ENCODE assay signal across 13 cellular contexts in genomic region chr12:122873540-122873939, GRCh38. TPM values are rescaled to one million over a fixed set of nuclear protein-coding genes. Genes with fewer than 3 reads are reported as not detected.
DNase-seq lines count a peak whose midpoint lies in the region; ATAC-seq lines count a peak whose summit lies in the region.
"Had no signal": no experiment of that assay in that cellular context is flagged by ENCODE, and none has a peak within 500 bp of the region (broad histone marks: within the 10 kb centered on the region; RNA-seq: fewer than 3 reads in every experiment).

No MANE protein-coding gene starts in this region.

- H3K4me1 Mint-ChIP-seq in activated T-cell treated with anti-CD3 and anti-CD28 coated beads, Interleukin-2, amount 50 U/mL, for 72 hours (ENCODE audit: low read depth), result peaks cover 76% of the 10 kb centered on the region
- peaks cover 89% of the 10 kb centered on the region for H3K4me1 Mint-ChIP-seq in activated T-cell treated with anti-CD3 and anti-CD28 coated beads, Interleukin-2, amount 50 U/mL, for 4 hours (ENCODE audit: low read depth)
- peaks cover 59% of the 10 kb centered on the region for H3K4me1 Mint-ChIP-seq in activated naive CD8-positive, alpha-beta T cell treated with anti-CD3 and anti-CD28 coated beads, Interleukin-2, amount 10 ng/mL, durations not matched to agents 7 days and 5 days

- no peak overlapping the region for H3K23ac ChIP-seq in mesenchymal stem cell (ENCODE audit: low read length in 2 of 2)

- over 99% methylated on average over 3 of the region's 4 CpGs for WGBS in mesenchymal stem cell

- H3K4ac ChIP-seq in mesenchymal stem cell (ENCODE audit: low read depth in 1 of 2, low read length in 2 of 2), result no peak overlapping the region

- no peaks in the 10 kb centered on the region for H3K9me3 Mint-ChIP-seq in activated T-cell treated with anti-CD3 and anti-CD28 coated beads, Interleukin-2, amount 50 U/mL, for 72 hours
- H3K9me3 Mint-ChIP-seq in activated T-cell treated with anti-CD3 and anti-CD28 coated beads, Interleukin-2, amount 50 U/mL, for 4 hours, result no peaks in the 10 kb centered on the region
- H3K9me3 Mint-ChIP-seq in activated naive CD8-positive, alpha-beta T cell treated with anti-CD3 and anti-CD28 coated beads, Interleukin-2, amount 10 ng/mL, durations not matched to agents 7 days and 5 days, result no peaks in the 10 kb centered on the region
- H3K9me3 Mint-ChIP-seq: neural progenitor cell had no signal

- H3K27ac ChIP-seq in mesenchymal stem cell (ENCODE audit: low read length, poor library complexity, severe bottlenecking), result no peak overlapping the region
- peak overlapping the region; percentile 62 for H3K27ac ChIP-seq in substantia nigra (ENCODE audit: low read depth, low read length, poor library complexity, severe bottlenecking)
- H3K27ac ChIP-seq: neural progenitor cell had no signal

- no peaks in the 10 kb centered on the region for H3K9me3 ChIP-seq in mesenchymal stem cell (ENCODE audit: control insufficient read depth, low read length)

- no peak overlapping the region for H2BK5ac ChIP-seq in mesenchymal stem cell (ENCODE audit: low read depth, low read length, poor library complexity, severe bottlenecking)

- no peak overlapping the region for H2BK120ac ChIP-seq in mesenchymal stem cell (ENCODE audit: low read depth, low read length)

- H2AK5ac ChIP-seq in mesenchymal stem cell (ENCODE audit: low read length, severe bottlenecking), result peak overlapping the region; percentile 27

- H3K4me2 ChIP-seq in mesenchymal stem cell (ENCODE audit: low read length, poor library complexity, severe bottlenecking), result no peak overlapping the region

- no peak overlapping the region for H3K14ac ChIP-seq in mesenchymal stem cell (ENCODE audit: low read length in 2 of 2)

- H3K4me1 ChIP-seq in mesenchymal stem cell (ENCODE audit: control insufficient read depth, insufficient read depth, low read depth, low read length), result peaks cover 31% of the 10 kb centered on the region

- DNase-seq in activated T-cell treated with anti-CD3 and anti-CD28 coated beads, Interleukin-2, amount 50 U/mL, for 72 hours, result no peak
- DNase-seq in activated T-cell treated with anti-CD3 and anti-CD28 coated beads, Interleukin-2, amount 50 U/mL, for 4 hours, result no peak
- peak; percentile 18 for DNase-seq in activated naive CD8-positive, alpha-beta T cell treated with anti-CD3 and anti-CD28 coated beads, Interleukin-2, amount 10 ng/mL, durations not matched to agents 7 days and 5 days
- DNase-seq in mesenchymal stem cell (no peak), substantia nigra (lab: John Stamatoyannopoulos, UW) (no peak), NCI-H187 treated with DMSO at 0.1 percent for 48 hours (lab: John Stamatoyannopoulos, UW) (no peak)
- DNase-seq in stimulated activated naive CD4-positive, alpha-beta T cell treated with Interleukin-2 at 50 U/mL for 16 hours (lab: John Stamatoyannopoulos, UW), result no peak
- DNase-seq: ACHN, EL, NCI-H526 treated with DMSO at 0.1 percent for 48 hours had no signal

- H3K4me3 Mint-ChIP-seq in activated T-cell treated with anti-CD3 and anti-CD28 coated beads, Interleukin-2, amount 50 U/mL, for 72 hours, result peak overlapping the region; percentile 2 to 27
- H3K4me3 Mint-ChIP-seq in activated T-cell treated with anti-CD3 and anti-CD28 coated beads, Interleukin-2, amount 50 U/mL, for 4 hours, result no peak overlapping the region
- H3K4me3 Mint-ChIP-seq in activated naive CD8-positive, alpha-beta T cell treated with anti-CD3 and anti-CD28 coated beads, Interleukin-2, amount 10 ng/mL, durations not matched to agents 7 days and 5 days, result peak overlapping the region; percentile 29

- H3K36me3 ChIP-seq in mesenchymal stem cell (ENCODE audit: control insufficient read depth in 1 of 2, insufficient read depth in 2 of 2, low read depth in 1 of 2, low read length in 2 of 2), result peaks cover 20 to 26% of the 10 kb centered on the region in 2 experiments
- H3K36me3 ChIP-seq: neural progenitor cell had no signal

- H3K79me1 ChIP-seq in mesenchymal stem cell (replicated peaks; ENCODE audit: low read length, poor library complexity, severe bottlenecking), result peaks cover 11% of the 10 kb centered on the region

- no peaks in the 10 kb centered on the region for H3K27me3 ChIP-seq in mesenchymal stem cell (ENCODE audit: control insufficient read depth in 1 of 2, insufficient read depth in 1 of 2, low read length in 2 of 2)

- H4K8ac ChIP-seq in mesenchymal stem cell (ENCODE audit: low read length), result no peak overlapping the region

- no peak overlapping the region for H4K91ac ChIP-seq in mesenchymal stem cell (ENCODE audit: low read length)

- no peak for ATAC-seq in activated T-cell treated with anti-CD3 and anti-CD28 coated beads, Interleukin-2, amount 50 U/mL, for 72 hours (replicated peaks in 1 of 2)
- no peak for ATAC-seq in activated T-cell treated with anti-CD3 and anti-CD28 coated beads, Interleukin-2, amount 50 U/mL, for 4 hours
- ATAC-seq in activated naive CD8-positive, alpha-beta T cell treated with anti-CD3 and anti-CD28 coated beads, Interleukin-2, amount 10 ng/mL, durations not matched to agents 7 days and 5 days (ENCODE audit: low read depth), result no peak
- no peak for ATAC-seq in GM18498 (IDR thresholded peaks at IDR 0.05; ENCODE audit: unreplicated experiment)
- ATAC-seq: SK-N-SH treated with all-trans-retinoic acid at 6 μM for 48 hours had no signal

- H3K4me3 ChIP-seq in mesenchymal stem cell (ENCODE audit: insufficient read depth in 1 of 2, low read depth in 1 of 2, low read length in 2 of 2), result no peak overlapping the region
- H3K4me3 ChIP-seq: neural progenitor cell had no signal

- peaks cover 8 to 14% of the 10 kb centered on the region in 2 donors for H3K36me3 Mint-ChIP-seq in activated T-cell treated with anti-CD3 and anti-CD28 coated beads, Interleukin-2, amount 50 U/mL, for 72 hours (ENCODE audit: insufficient read depth in 2 of 2)
- peaks cover 32% of the 10 kb centered on the region for H3K36me3 Mint-ChIP-seq in activated T-cell treated with anti-CD3 and anti-CD28 coated beads, Interleukin-2, amount 50 U/mL, for 4 hours (ENCODE audit: insufficient read depth)
- H3K36me3 Mint-ChIP-seq in activated naive CD8-positive, alpha-beta T cell treated with anti-CD3 and anti-CD28 coated beads, Interleukin-2, amount 10 ng/mL, durations not matched to agents 7 days and 5 days, result peaks cover 26% of the 10 kb centered on the region

- no peak overlapping the region for H3K18ac ChIP-seq in mesenchymal stem cell (ENCODE audit: low read depth in 1 of 2, low read length in 2 of 2)

- no peak overlapping the region for H3K27ac Mint-ChIP-seq in activated T-cell treated with anti-CD3 and anti-CD28 coated beads, Interleukin-2, amount 50 U/mL, for 72 hours
- no peak overlapping the region for H3K27ac Mint-ChIP-seq in activated naive CD8-positive, alpha-beta T cell treated with anti-CD3 and anti-CD28 coated beads, Interleukin-2, amount 10 ng/mL, durations not matched to agents 7 days and 5 days

- no peak overlapping the region for H2BK12ac ChIP-seq in mesenchymal stem cell (ENCODE audit: low read length in 2 of 2)

- H2AFZ ChIP-seq in mesenchymal stem cell (ENCODE audit: low read depth, low read length), result no peak overlapping the region
- H2AFZ ChIP-seq: neural progenitor cell had no signal

- peaks cover 59% of the 10 kb centered on the region for H3K27me3 Mint-ChIP-seq in activated T-cell treated with anti-CD3 and anti-CD28 coated beads, Interleukin-2, amount 50 U/mL, for 72 hours (ENCODE audit: low read depth)
- no peaks in the 10 kb centered on the region for H3K27me3 Mint-ChIP-seq in activated T-cell treated with anti-CD3 and anti-CD28 coated beads, Interleukin-2, amount 50 U/mL, for 4 hours (ENCODE audit: low read depth)
- H3K27me3 Mint-ChIP-seq in activated naive CD8-positive, alpha-beta T cell treated with anti-CD3 and anti-CD28 coated beads, Interleukin-2, amount 10 ng/mL, durations not matched to agents 7 days and 5 days, result no peaks in the 10 kb centered on the region

- no peak overlapping the region for H2BK15ac ChIP-seq in mesenchymal stem cell (ENCODE audit: low read depth, poor library complexity, severe bottlenecking)

- POLR2A ChIA-PET in activated naive CD8-positive, alpha-beta T cell treated with anti-CD3 and anti-CD28 coated beads, Interleukin-2, amount 10 ng/mL, durations not matched to agents 7 days and 5 days (lab: Charles Lee), result no interaction called here

- H3K9ac ChIP-seq in mesenchymal stem cell (ENCODE audit: low read length), result no peak overlapping the region
- H3K9ac ChIP-seq: neural progenitor cell had no signal

RNA-seq across cellular contexts. Expression of gene VPS37B, which starts 22.4 kb away (rescaled TPM):
- total RNA-seq in activated T-cell treated with anti-CD3 and anti-CD28 coated beads, Interleukin-2, amount 50 U/mL, for 72 hours, result 10 to 100 TPM; 28.8 to 37.4 TPM
- 10 to 100 TPM; 11.9 to 20.3 (median 18.4) TPM for total RNA-seq in activated T-cell treated with anti-CD3 and anti-CD28 coated beads, Interleukin-2, amount 50 U/mL, for 4 hours
- 10 to 100 TPM; 33.4 to 36.8 TPM for total RNA-seq in activated naive CD8-positive, alpha-beta T cell treated with anti-CD3 and anti-CD28 coated beads, Interleukin-2, amount 10 ng/mL, durations not matched to agents 7 days and 5 days
- polyA plus RNA-seq in mesenchymal stem cell (2013, experiment 1 of 2), result 23.0 TPM
- polyA plus RNA-seq in mesenchymal stem cell (2013, experiment 2 of 2), result 23.9 TPM

RNA-seq across cellular contexts. Expression of gene HIP1R, which starts 38.3 kb away (rescaled TPM):
- total RNA-seq in activated T-cell treated with anti-CD3 and anti-CD28 coated beads, Interleukin-2, amount 50 U/mL, for 72 hours, result 10 to 100 TPM; 20.0 to 28.1 TPM
- 10 to 100 TPM; 23.2 to 34.5 (median 32.1) TPM for total RNA-seq in activated T-cell treated with anti-CD3 and anti-CD28 coated beads, Interleukin-2, amount 50 U/mL, for 4 hours
- total RNA-seq in activated naive CD8-positive, alpha-beta T cell treated with anti-CD3 and anti-CD28 coated beads, Interleukin-2, amount 10 ng/mL, durations not matched to agents 7 days and 5 days, result 10 to 100 TPM; 54.7 to 57.8 TPM
- 4.6 TPM for polyA plus RNA-seq in mesenchymal stem cell (2013, experiment 1 of 2)
- 5.0 TPM for polyA plus RNA-seq in mesenchymal stem cell (2013, experiment 2 of 2)
